Comparison of ENCODE assay signal across 8 cellular contexts in the genomic region with DNA sequence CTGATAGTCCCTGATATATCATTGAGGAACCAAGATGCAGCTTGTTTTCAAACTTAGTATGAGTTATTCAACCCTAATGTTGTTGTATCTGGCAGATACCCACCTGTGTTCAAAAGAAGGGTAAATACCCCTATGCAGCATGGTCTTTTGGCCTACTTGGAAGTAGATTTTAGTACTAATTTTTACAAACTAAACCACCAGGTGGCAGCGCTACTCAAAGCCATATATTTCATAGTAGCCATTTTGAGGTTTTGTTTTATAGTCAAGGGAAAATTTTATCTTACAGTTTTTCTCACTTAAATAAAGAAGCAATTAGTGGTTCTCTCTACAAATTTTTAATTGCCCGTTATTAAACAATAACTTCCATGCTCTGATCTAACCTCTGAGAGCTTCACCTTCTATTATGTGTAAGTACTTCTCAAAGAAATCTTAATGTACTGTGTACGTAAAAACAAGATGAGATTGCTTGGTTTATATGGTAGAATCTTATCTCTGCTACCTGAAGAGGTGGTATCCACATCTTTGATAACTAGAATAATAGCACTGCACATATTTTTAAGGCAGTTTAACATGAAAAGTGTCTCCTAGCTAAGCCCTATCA. TPM values are rescaled to one million over a fixed set of nuclear protein-coding genes. Genes with fewer than 3 reads are reported as not detected.
DNase-seq lines count a peak whose midpoint lies in the region; ATAC-seq and TF ChIP-seq lines count a peak whose summit lies in the region.
"Had no signal": no experiment of that assay in that cellular context is flagged by ENCODE, and none has a peak within 500 bp of the region (broad histone marks: within the 10 kb centered on the region; RNA-seq: fewer than 3 reads in every experiment).

No MANE protein-coding gene starts in this region.

- no peaks in the 10 kb centered on the region for H3K27me3 ChIP-seq in neuronal stem cell (ENCODE audit: control insufficient read depth in 3 of 3, insufficient read depth in 3 of 3, low read depth in 1 of 3, low read length in 3 of 3)

- no peak overlapping the region for H3K23ac ChIP-seq in neuronal stem cell (ENCODE audit: low read depth, low read length, poor library complexity)

- no peak overlapping the region for H2AK5ac ChIP-seq in neuronal stem cell (ENCODE audit: low read depth, low read length)

- H4K8ac ChIP-seq in neuronal stem cell (ENCODE audit: low read depth, low read length) = no peak overlapping the region

- WGBS in neuronal stem cell (ENCODE audit: extremely low coverage in 2 of 2, insufficient read length in 2 of 2, insufficient replicate concordance in 1 of 2), 2 donors = no CpG with 5 or more reads among the region's 3 CpGs

- H3K27ac ChIP-seq in neuronal stem cell (replicated peaks; ENCODE audit: low read length) = no peak overlapping the region
- H3K27ac ChIP-seq: epithelial cell of prostate had no signal

- no peak overlapping the region for H3K9ac ChIP-seq in neuronal stem cell (ENCODE audit: low read depth, low read length, poor library complexity)

- no peaks in the 10 kb centered on the region for H3K4me1 ChIP-seq in neuronal stem cell (ENCODE audit: control insufficient read depth in 2 of 2, insufficient read depth in 1 of 2, low read depth in 1 of 2, low read length in 2 of 2)

- H3K4me2 ChIP-seq in neuronal stem cell (ENCODE audit: insufficient read depth, low read length, poor library complexity, severe bottlenecking) = no peak overlapping the region

- CTCF ChIA-PET in GM10248 (lab: Yijun Ruan, JAX) = interaction anchor here (0.6 to 2.9 kb wide), 20 partner anchors 8 to 1007 kb away, joined by 3 to 11 read pairs (median 5); a partner anchor contains a TSS

- no peak overlapping the region for H2BK5ac ChIP-seq in neuronal stem cell (ENCODE audit: low read length)

- H4K91ac ChIP-seq in neuronal stem cell (ENCODE audit: low read depth, low read length, poor library complexity) = no peak overlapping the region

- TF ChIP-seq CTCF in GM10248 (IDR thresholded peaks at IDR 0.05; ENCODE audit: control extremely low read depth, extremely low read depth, low read depth, missing control alignments) (peak; percentile 30), epithelial cell of proximal tubule (conservative IDR thresholded peaks at IDR 0.05; ENCODE audit: low read depth, low read length) (peak; percentile 61)

- no peaks in the 10 kb centered on the region for H3K9me3 ChIP-seq in neuronal stem cell (replicated peaks in 1 of 2; ENCODE audit: control insufficient read depth in 2 of 2, insufficient read depth in 1 of 2, low read depth in 1 of 2, low read length in 2 of 2)

- peak overlapping the region; percentile 69 for H2AFZ ChIP-seq in neuronal stem cell (ENCODE audit: low read length)

- no peak overlapping the region for H2BK120ac ChIP-seq in neuronal stem cell (ENCODE audit: low read depth, low read length)

- DNase-seq in GM10248 (ENCODE audit: extremely low spot score) (no peak), NCI-H2196 treated with DMSO at 0.1 percent for 48 hours (lab: John Stamatoyannopoulos, UW; ENCODE audit: unreplicated experiment) (peak; percentile 61), epithelial cell of proximal tubule (ENCODE audit: low read depth) (no peak), neuronal stem cell (ENCODE audit: low spot score) (peak; percentile 6)
- peak; percentile 19 to 32 for DNase-seq in activated CD4-positive, alpha-beta T cell treated with anti-CD3 and anti-CD28 coated beads for 4 hours

- no peak overlapping the region for H2BK15ac ChIP-seq in neuronal stem cell (ENCODE audit: low read length)

- no peak overlapping the region for H3K14ac ChIP-seq in neuronal stem cell (ENCODE audit: low read length)

- ATAC-seq in HG02852 (IDR thresholded peaks at IDR 0.05; ENCODE audit: unreplicated experiment) (peak; percentile 77), GM21737 (IDR thresholded peaks at IDR 0.05; ENCODE audit: unreplicated experiment) (no peak)

- peaks cover 0 to 6% of the 10 kb centered on the region in 2 donors for H3K36me3 ChIP-seq in neuronal stem cell (replicated peaks in 1 of 2; ENCODE audit: control insufficient read depth in 2 of 2, insufficient read depth in 2 of 2, low read length in 2 of 2)

- no peak overlapping the region for H3K18ac ChIP-seq in neuronal stem cell (ENCODE audit: low read length)

- no peak overlapping the region for H3K4me3 ChIP-seq in epithelial cell of proximal tubule (ENCODE audit: low read depth, low read length)
- H3K4me3 ChIP-seq in neuronal stem cell (ENCODE audit: low read length in 2 of 2) = no peak overlapping the region

- POLR2A ChIA-PET in GM10248 (lab: Yijun Ruan, JAX) = no interaction called here

- no peaks in the 10 kb centered on the region for H3K79me1 ChIP-seq in neuronal stem cell (ENCODE audit: low read depth, low read length)

- no peak overlapping the region for H2BK12ac ChIP-seq in neuronal stem cell (ENCODE audit: low read length)

- H3K4ac ChIP-seq in neuronal stem cell (ENCODE audit: low read length) = no peak overlapping the region

RNA-seq across cellular contexts. Expression of a gene that starts 31.5 kb away (rescaled TPM):
- total RNA-seq in epithelial cell of proximal tubule = 5.4 and 7.6 TPM in 2 replicates
- 26.1 TPM for polyA plus RNA-seq in neuronal stem cell (2013, experiment 1 of 2)
- 27.5 TPM for polyA plus RNA-seq in neuronal stem cell (2013, experiment 2 of 2)

Comparison
In these comparisons a context has a peak if more than half of its experiments do, and no peak if none do; other contexts are left out.
1. DNase-seq: peak in NCI-H2196 treated with DMSO at 0.1 percent for 48 hours (single experiment), activated CD4-positive, alpha-beta T cell treated with anti-CD3 and anti-CD28 coated beads for 4 hours (2 of 2) and neuronal stem cell (single experiment); none in GM10248 (single experiment) and epithelial cell of proximal tubule (single experiment).